8 cellular contexts compared by ENCODE assay signal in genomic region chr22:32823024-32823730, GRCh38. TPM values are rescaled to one million over a fixed set of nuclear protein-coding genes. Genes with fewer than 3 reads are reported as not detected.
A peak's percentile ranks its signal among the peaks of the same experiment; 100 is the strongest.
DNase-seq lines count a peak whose midpoint lies in the region; ATAC-seq and TF ChIP-seq lines count a peak whose summit lies in the region.

No MANE protein-coding gene starts in this region.

- DNase-seq in Daoy (ENCODE audit: low read depth) (peak; percentile 54), HL-60 (ENCODE audit: low read depth in 1 of 2, low spot score in 1 of 2) (peak; percentile 8 to 27), astrocyte of the hippocampus (ENCODE audit: low read depth, low spot score) (peak; percentile 48), lung microvascular endothelial cell (ENCODE audit: low read depth in 2 of 2) (peak; percentile 57 to 73), NCI-H1436 (lab: John Stamatoyannopoulos, UW) (no peak), midbrain (lab: John Stamatoyannopoulos, UW) (no peak)

- no peak overlapping the region for H3K27ac ChIP-seq in HL-60 (replicated peaks)

- no peak overlapping the region for H3K4me3 ChIP-seq in HL-60 (replicated peaks; ENCODE audit: insufficient read depth, low read length)

- ATAC-seq in HG02981 (IDR thresholded peaks at IDR 0.05; ENCODE audit: unreplicated experiment) (no peak), HG03457 (IDR thresholded peaks at IDR 0.05; ENCODE audit: unreplicated experiment) (no peak)

- H3K27me3 ChIP-seq in HL-60 (ENCODE audit: insufficient read depth, poor library complexity, severe bottlenecking), result no peaks in the 10 kb centered on the region

- TF ChIP-seq CTCF in HL-60 (IDR thresholded peaks at IDR 0.05; ENCODE audit: insufficient read depth, low read length), result peak; percentile 47

RNA-seq across cellular contexts. Expression of gene TIMP3, which starts 21.7 kb away (rescaled TPM):
- total RNA-seq in Daoy (2014; rRNA removed; shearing (Covaris generic)), result 25.4 and 26.1 TPM in 2 replicates
- 96.5 and 479 TPM in 2 replicates for total RNA-seq in lung microvascular endothelial cell

Comparison
In these comparisons a context has a peak if more than half of its experiments do, and no peak if none do; other contexts are left out.
1. DNase-seq: peak in Daoy (single experiment), HL-60 (2 of 2), astrocyte of the hippocampus (single experiment) and lung microvascular endothelial cell (2 of 2); none in NCI-H1436 (single experiment) and midbrain (single experiment).